ENCODE assay signal across 14 cellular contexts in genomic region chr7:70608229-70608628, GRCh38.
DNase-seq lines count a peak whose midpoint lies in the region; TF ChIP-seq lines count a peak whose summit lies in the region.
"Had no signal": no experiment of that assay in that cellular context is flagged by ENCODE, and none has a peak within 500 bp of the region (broad histone marks: within the 10 kb centered on the region; RNA-seq: fewer than 3 reads in every experiment).

No MANE protein-coding gene starts in this region.

- DNase-seq in mammary epithelial cell = peak; percentile 30
- DNase-seq in breast epithelium (ENCODE audit: low spot score in 2 of 2) = no peak
- peak; percentile 77 for DNase-seq in M059J (ENCODE audit: low read depth)
- peak; percentile 44 for DNase-seq in astrocyte of the hippocampus (ENCODE audit: low read depth, low spot score)
- DNase-seq in Kasumi-1 (lab: John Stamatoyannopoulos, UW) = no peak
- no peak for DNase-seq in NCI-H146 treated with DMSO at 0.1 percent for 48 hours (lab: John Stamatoyannopoulos, UW; ENCODE audit: unreplicated experiment)
- DNase-seq in stimulated activated naive CD4-positive, alpha-beta T cell treated with Interleukin-2 at 50 U/mL for 16 hours (lab: John Stamatoyannopoulos, UW) = no peak
- DNase-seq: AML-193; Caco-2; CD8-positive, alpha-beta memory T cell; DND-41 had no signal

- H3K79me2 ChIP-seq in mammary epithelial cell (ENCODE audit: insufficient read depth, low read length) = no peaks in the 10 kb centered on the region

- H3K4me3 ChIP-seq in mammary epithelial cell (replicated peaks in 1 of 3; ENCODE audit: insufficient read depth in 1 of 3, low read depth in 2 of 3, low read length in 3 of 3) (no peak overlapping the region), breast epithelium (no peak overlapping the region)
- H3K4me3 ChIP-seq: BLaER1, GM12878 had no signal

- no peak overlapping the region for H2AFZ ChIP-seq in mammary epithelial cell (ENCODE audit: low read depth, low read length)

- H3K36me3 ChIP-seq in mammary epithelial cell (ENCODE audit: insufficient read depth, low read length) (no peaks in the 10 kb centered on the region), breast epithelium (no peaks in the 10 kb centered on the region)

- no TSS peak for BruUV-seq in mammary epithelial cell (replicated peaks; lab: Mats Ljungman, UMichigan)

- TF ChIP-seq POLR2A in breast epithelium (IDR thresholded peaks at IDR 0.05) = no peak

- in situ Hi-C loops in mammary epithelial cell (cut with MboI; ENCODE audit: low sequenced_read_pairs in 2 of 2) = no loop called here

- CTCF ChIA-PET in mammary epithelial cell (lab: Charles Lee; ENCODE audit: low non-redundant PET) = no interaction called here

- TF ChIP-seq CTCF in mammary epithelial cell (conservative IDR thresholded peaks at IDR 0.05 in 1 of 2, IDR thresholded peaks at IDR 0.05 in 1 of 2; ENCODE audit: extremely low read depth in 1 of 2, insufficient read depth in 1 of 2, low read depth in 1 of 2, low read length in 2 of 2) (no peak), breast epithelium (IDR thresholded peaks at IDR 0.05) (no peak)

- dilution Hi-C loops in mammary epithelial cell (cut with HindIII; ENCODE audit: low sequenced_read_pairs) = no loop called here

- H4K20me1 ChIP-seq in mammary epithelial cell (ENCODE audit: insufficient read depth, low read length) = no peaks in the 10 kb centered on the region
- H4K20me1 ChIP-seq: BLaER1 had no signal

- H3K4me1 ChIP-seq in mammary epithelial cell (ENCODE audit: insufficient read depth, low read length) (peaks cover 10% of the 10 kb centered on the region), breast epithelium (no peaks in the 10 kb centered on the region)
- H3K4me1 ChIP-seq: Caco-2 had no signal

- no peak overlapping the region for H3K9ac ChIP-seq in mammary epithelial cell (ENCODE audit: insufficient read depth, low read length)
- H3K9ac ChIP-seq: BLaER1 had no signal

- intact Hi-C loops in mammary epithelial cell (cut with micrococcal nuclease) = no loop called here
- intact Hi-C loops in breast epithelium (cut with DNase I; ENCODE audit: low total_unique reads) = no loop called here

- H3K4me2 ChIP-seq in mammary epithelial cell (ENCODE audit: insufficient read depth, low read depth, low read length) = no peak overlapping the region
- H3K4me2 ChIP-seq: BLaER1 had no signal

- H3K9me3 ChIP-seq in mammary epithelial cell (replicated peaks; ENCODE audit: insufficient read depth, low read length) (no peaks in the 10 kb centered on the region), breast epithelium (peaks cover 0 to 5% of the 10 kb centered on the region in 2 donors)

- H3K27me3 ChIP-seq in mammary epithelial cell (ENCODE audit: insufficient read depth, low read length) (no peaks in the 10 kb centered on the region), breast epithelium (no peaks in the 10 kb centered on the region)
- H3K27me3 ChIP-seq: BLaER1 had no signal

- WGBS in mammary epithelial cell (ENCODE audit: low coverage, missing lambda C conversion rate) = 7% methylated on average over 2 of the region's 3 CpGs

- H3K27ac ChIP-seq in mammary epithelial cell (ENCODE audit: insufficient read depth, low read depth, low read length) (no peak overlapping the region), breast epithelium (no peak overlapping the region)
- H3K27ac ChIP-seq: 22Rv1, BLaER1 had no signal

Comparison
In these comparisons a context has a peak if more than half of its experiments do, and no peak if none do; other contexts are left out.
1. DNase-seq: peak in mammary epithelial cell (single experiment), M059J (single experiment) and astrocyte of the hippocampus (single experiment); none in breast epithelium (0 of 2), Kasumi-1 (0 of 2), NCI-H146 treated with DMSO at 0.1 percent for 48 hours (single experiment) and stimulated activated naive CD4-positive, alpha-beta T cell treated with Interleukin-2 at 50 U/mL for 16 hours (single experiment).